Comparison of ENCODE assay signal across 5 cellular contexts in the genomic region with DNA sequence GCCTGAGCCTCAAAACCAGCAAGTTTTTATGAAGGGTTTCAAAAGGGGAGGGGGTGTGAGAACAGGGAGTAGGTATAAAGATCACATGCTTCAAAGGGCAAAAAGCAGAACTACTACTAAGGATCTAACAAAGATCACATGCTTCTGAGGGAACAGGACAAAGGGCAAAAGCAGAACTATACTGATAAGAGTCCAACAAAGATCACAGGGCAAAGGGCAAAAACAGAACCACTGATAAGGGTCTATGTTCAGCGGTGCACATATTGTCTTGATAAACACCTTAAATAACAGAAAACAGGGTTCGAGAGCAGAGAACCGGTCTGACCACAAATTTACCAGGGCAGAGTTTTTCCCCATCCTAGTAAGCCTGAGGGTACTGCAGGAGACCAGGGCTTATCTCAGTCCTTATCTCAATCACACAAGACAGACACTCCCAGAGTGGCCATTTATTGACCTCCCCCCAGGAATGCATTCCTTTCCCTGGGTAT. TPM values are rescaled to one million over a fixed set of nuclear protein-coding genes. Genes with fewer than 3 reads are reported as not detected.
"Had no signal": no experiment of that assay in that cellular context is flagged by ENCODE, and none has a peak within 500 bp of the region (broad histone marks: within the 10 kb centered on the region; RNA-seq: fewer than 3 reads in every experiment).

No MANE protein-coding gene starts in this region.

RNA-seq across cellular contexts. Expression of gene BAAT, which starts 57.3 kb away (rescaled TPM):
- total RNA-seq: fibroblast of lung, glomerular endothelial cell, natural killer cell, thyroid gland had no signal
- polyA plus RNA-seq: ovary had no signal
